Comparison of ENCODE assay signal across 27 cellular contexts in genomic region chr4:81343046-81343445, GRCh38.
DNase-seq lines count a peak whose midpoint lies in the region; ATAC-seq, FAIRE-seq and TF ChIP-seq lines count a peak whose summit lies in the region.
"Had no signal": no experiment of that assay in that cellular context is flagged by ENCODE, and none has a peak within 500 bp of the region (broad histone marks: within the 10 kb centered on the region; RNA-seq: fewer than 3 reads in every experiment).

No MANE protein-coding gene starts in this region.

- FAIRE-seq in RCC 7860 (lab: Jason Lieb, UNC), result no peak
- FAIRE-seq: G401.6, GM12891, GM19239, HTR-8/SVneo had no signal

- no peaks in the 10 kb centered on the region for H3K9me3 ChIP-seq in adipocyte (ENCODE audit: control insufficient read depth, low read length)
- H3K9me3 ChIP-seq: BE2C had no signal

- peak; percentile 20 for DNase-seq in AG10803 (ENCODE audit: low read depth)
- DNase-seq in adipocyte (ENCODE audit: low read depth), result peak; percentile 37
- peak; percentile 52 for DNase-seq in fibroblast of gingiva (ENCODE audit: low read depth)
- DNase-seq in iris pigment epithelial cell (ENCODE audit: low read depth), result peak; percentile 11
- no peak for DNase-seq in RCC 7860 (ENCODE audit: low spot score)
- no peak for DNase-seq in NCI-H2107 treated with DMSO at 0.1 percent for 48 hours (lab: John Stamatoyannopoulos, UW; ENCODE audit: unreplicated experiment)
- DNase-seq in G401 (ENCODE audit: low spot score), result no peak
- DNase-seq: 8988T; BE2C; C1 segment of cervical spinal cord; CD4-positive, CD25-positive, alpha-beta regulatory T cell; CD8-positive, alpha-beta memory T cell; COR-L47; DMS 273 treated with DMSO at 0.1 percent for 48 hours; DMS53; DND-41; EL; GOT3; H7; HFFc6; IMR-90 had no signal

- TF ChIP-seq CTCF in AG10803 (conservative IDR thresholded peaks at IDR 0.05; ENCODE audit: low read length), result no peak

- H3K9ac ChIP-seq in adipocyte (ENCODE audit: low read length), result no peak overlapping the region

- no peaks in the 10 kb centered on the region for H3K4me1 ChIP-seq in adipocyte (ENCODE audit: control insufficient read depth, insufficient read depth, low read length)
- H3K4me1 ChIP-seq: BE2C had no signal

- no peak overlapping the region for H3K4me3 ChIP-seq in AG10803 (ENCODE audit: low read length)
- no peak overlapping the region for H3K4me3 ChIP-seq in adipocyte (ENCODE audit: low read length)

- no peak for ATAC-seq in GM21786 (IDR thresholded peaks at IDR 0.05; ENCODE audit: unreplicated experiment)
- ATAC-seq: HCT116 had no signal

- in situ Hi-C loops in G401 (cut with HindIII; ENCODE audit: low sequenced_read_pairs), result no loop called here

- H3K36me3 ChIP-seq in adipocyte (ENCODE audit: control insufficient read depth, insufficient read depth, low read length, severe bottlenecking), result no peaks in the 10 kb centered on the region
- H3K36me3 ChIP-seq: BE2C had no signal

- H3K27me3 ChIP-seq in adipocyte (replicated peaks; ENCODE audit: control insufficient read depth, insufficient read depth, low read length), result no peaks in the 10 kb centered on the region
- H3K27me3 ChIP-seq: BE2C had no signal

Comparison
In these comparisons a context has a peak if more than half of its experiments do, and no peak if none do; other contexts are left out.
1. DNase-seq: peak in AG10803 (single experiment), adipocyte (single experiment), fibroblast of gingiva (single experiment) and iris pigment epithelial cell (single experiment); none in RCC 7860 (single experiment), NCI-H2107 treated with DMSO at 0.1 percent for 48 hours (single experiment) and G401 (single experiment).